Comparison of ENCODE assay signal across 8 cellular contexts in the genomic region with DNA sequence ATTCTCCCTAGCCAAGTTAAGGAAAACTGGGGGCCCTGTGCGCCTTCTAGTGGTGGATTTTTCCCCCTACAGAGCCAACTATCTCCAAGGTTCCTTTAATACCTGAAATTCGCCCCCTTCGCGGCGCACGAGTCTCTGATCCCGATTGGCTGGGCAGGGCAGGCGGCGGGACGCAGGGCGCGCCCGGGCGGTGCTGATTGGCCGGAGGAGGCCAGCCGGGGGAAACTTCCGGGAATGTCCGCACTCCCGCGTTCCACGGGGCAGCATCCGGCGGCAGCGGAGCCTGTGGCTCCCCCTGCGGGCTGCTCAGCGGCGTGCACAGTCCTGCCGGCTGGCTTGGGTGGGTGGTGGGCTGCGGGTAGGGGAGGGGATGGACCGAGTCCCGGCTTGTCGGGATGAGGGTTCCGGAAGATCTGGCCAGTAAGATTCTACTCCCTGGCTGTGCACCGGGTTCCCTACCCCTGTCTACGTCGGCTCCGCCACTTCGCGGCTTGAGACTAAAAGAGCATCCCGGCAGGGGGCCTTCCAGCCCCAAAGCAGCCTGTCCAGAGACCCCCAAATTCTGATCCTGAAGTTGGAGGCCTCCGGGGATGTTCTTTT. TPM values are rescaled to one million over a fixed set of nuclear protein-coding genes. Genes with fewer than 3 reads are reported as not detected.
A peak's percentile ranks its signal among the peaks of the same experiment; 100 is the strongest.
DNase-seq lines count a peak whose midpoint lies in the region; ATAC-seq, FAIRE-seq and TF ChIP-seq lines count a peak whose summit lies in the region.

A gene (plus strand): TSS at position 241 of the 600 bp plus-strand sequence. CDS start 515 bp downstream, outside the sequence.

- H4K8ac ChIP-seq in mesendoderm (ENCODE audit: low read depth, low read length): peak within 1 kb of the TSS; percentile 15

- CTCF ChIA-PET in Calu3 (lab: Charles Lee): interaction anchor here (0.6 kb wide), 1 partner anchor 264 kb away, joined by 3 read pairs; a partner anchor contains a TSS

- peak; percentile 80 for FAIRE-seq in HTR-8/SVneo (lab: Jason Lieb, UNC)

- TF ChIP-seq CTCF in Calu3 (IDR thresholded peaks at IDR 0.05; ENCODE audit: unreplicated experiment): peak; percentile 95

- DNase-seq in Calu3 (peak; percentile 99), HTR-8/SVneo (ENCODE audit: insufficient read length, low spot score) (peak; percentile 99), NT2/D1 (ENCODE audit: low read depth, low spot score) (peak; percentile 97), mesendoderm (peak; percentile 99)
- peak; percentile 76 for DNase-seq in activated CD8-positive, alpha-beta memory T cell treated with anti-CD3 and anti-CD28 coated beads, Interleukin-2, amount 50 U/mL, for 1 hour (ENCODE audit: extremely low read depth)
- DNase-seq in stimulated activated CD8-positive, alpha-beta memory T cell treated with anti-CD3 and anti-CD28 coated beads, Interleukin-15, amount 100 ng/mL, for 1 hour (ENCODE audit: low read depth): peak; percentile 75

- no peak within 1 kb of the TSS for H2BK120ac ChIP-seq in mesendoderm (ENCODE audit: low read depth, low read length)

- H3K36me3 Mint-ChIP-seq in Calu3 (ENCODE audit: insufficient read depth, unreplicated experiment): peaks cover 56% of the 10 kb centered on the region

- H3K27me3 ChIP-seq in NT2/D1 (ENCODE audit: insufficient read depth, insufficient read length) (no peaks in the 10 kb centered on the region), endocrine pancreas (ENCODE audit: control insufficient read depth, insufficient read depth, low read length) (no peaks in the 10 kb centered on the region), mesendoderm (ENCODE audit: insufficient read depth, low read length, poor library complexity) (no peaks in the 10 kb centered on the region)

- H3K4me1 ChIP-seq in NT2/D1 (ENCODE audit: insufficient read depth, insufficient read length): no peaks in the 10 kb centered on the region
- H3K4me1 ChIP-seq in endocrine pancreas (ENCODE audit: control insufficient read depth, insufficient read depth, low read length): peaks cover 4% of the 10 kb centered on the region
- H3K4me1 ChIP-seq in mesendoderm (ENCODE audit: control insufficient read depth, low read depth, low read length): no peaks in the 10 kb centered on the region

- no peak within 1 kb of the TSS for H2BK5ac ChIP-seq in mesendoderm (ENCODE audit: low read length)

- peak within 1 kb of the TSS; percentile 78 for H3K4me3 Mint-ChIP-seq in Calu3 (ENCODE audit: low read depth, unreplicated experiment)

- no CpG with 5 or more reads among the region's 41 CpGs for WGBS in mesendoderm (ENCODE audit: extremely low coverage, insufficient coverage, low lambda C conversion rate)

- peak within 1 kb of the TSS; percentile 74 for H4K5ac ChIP-seq in mesendoderm (ENCODE audit: low read length)

- intact Hi-C loops in Calu3 (cut with micrococcal nuclease; ENCODE audit: unreplicated experiment): loop anchor here (1.0 kb wide), 1 partner anchor 105 kb away; no protein-coding TSS in a partner anchor

- no TSS peak for BruUV-seq in Calu3 (replicated peaks; lab: Mats Ljungman, UMichigan)

- H2BK15ac ChIP-seq in mesendoderm (replicated peaks; ENCODE audit: low read depth): peak within 1 kb of the TSS; percentile 42

- H3K79me1 ChIP-seq in mesendoderm (ENCODE audit: low read length): no peaks in the 10 kb centered on the region

- H3K9me3 ChIP-seq in NT2/D1 (ENCODE audit: insufficient read depth, low read length): peaks cover 7% of the 10 kb centered on the region; the same call in 1 of the 2 replicates
- no peaks in the 10 kb centered on the region for H3K9me3 ChIP-seq in endocrine pancreas (ENCODE audit: control insufficient read depth, low read length)

- H3K4me3 ChIP-seq in NT2/D1 (ENCODE audit: insufficient read length, low read depth): peak within 1 kb of the TSS; percentile 58
- peak within 1 kb of the TSS; percentile 59 for H3K4me3 ChIP-seq in endocrine pancreas (ENCODE audit: control insufficient read depth, insufficient read depth, low read length)
- H3K4me3 ChIP-seq in mesendoderm (ENCODE audit: low read length): peak within 1 kb of the TSS; percentile 44

- H3K23ac ChIP-seq in mesendoderm (ENCODE audit: low read length): no peak within 1 kb of the TSS

- peak within 1 kb of the TSS; percentile 20 for H3K4me2 ChIP-seq in mesendoderm (ENCODE audit: low read length)

- H3K79me2 ChIP-seq in mesendoderm (ENCODE audit: control insufficient read depth, insufficient read depth, low read length): peaks cover 10% of the 10 kb centered on the region

- no peaks in the 10 kb centered on the region for H3K9me3 Mint-ChIP-seq in Calu3 (ENCODE audit: low read depth, unreplicated experiment)

- peak within 1 kb of the TSS; percentile 58 for H3K4ac ChIP-seq in mesendoderm (ENCODE audit: low read depth, low read length)

- peaks cover 9% of the 10 kb centered on the region for H3K36me3 ChIP-seq in NT2/D1 (ENCODE audit: insufficient read depth, insufficient read length, low read length)
- H3K36me3 ChIP-seq in endocrine pancreas (ENCODE audit: control insufficient read depth, insufficient read depth, low read length): no peaks in the 10 kb centered on the region
- H3K36me3 ChIP-seq in mesendoderm (ENCODE audit: control insufficient read depth, insufficient read depth, low read length): no peaks in the 10 kb centered on the region

- peak within 1 kb of the TSS; percentile 63 for H3K18ac ChIP-seq in mesendoderm (ENCODE audit: low read length)

- H3K27ac Mint-ChIP-seq in Calu3 (ENCODE audit: unreplicated experiment): peak within 1 kb of the TSS; percentile 73

- H2AK5ac ChIP-seq in mesendoderm (ENCODE audit: low read length): no peak within 1 kb of the TSS

- peak within 1 kb of the TSS; percentile 90 for H3K56ac ChIP-seq in mesendoderm (ENCODE audit: low read length)

- H3K9ac ChIP-seq in NT2/D1 (ENCODE audit: insufficient read length, low read depth) (peak within 1 kb of the TSS; percentile 75), endocrine pancreas (ENCODE audit: control insufficient read depth, insufficient read depth, low read length) (peak within 1 kb of the TSS; percentile 95), mesendoderm (ENCODE audit: low read length) (peak within 1 kb of the TSS; percentile 72)

- H3K4me1 Mint-ChIP-seq in Calu3 (ENCODE audit: low read depth, unreplicated experiment): peaks cover 17% of the 10 kb centered on the region

- H3K27me3 Mint-ChIP-seq in Calu3 (ENCODE audit: unreplicated experiment): no peaks in the 10 kb centered on the region

- H3K27ac ChIP-seq in mesendoderm (ENCODE audit: low read depth, low read length): peak within 1 kb of the TSS; percentile 25

- peak; percentile 51 for ATAC-seq in GM21367 (IDR thresholded peaks at IDR 0.05; ENCODE audit: unreplicated experiment)

RNA-seq across cellular contexts. Expression of the gene that starts here (rescaled TPM):
- 55.5 and 63.3 TPM in 2 replicates for total RNA-seq in Calu3 (2022)
- 22.9 TPM for polyA plus RNA-seq in mesendoderm (2013, experiment 1 of 2)
- polyA plus RNA-seq in mesendoderm (2013, experiment 2 of 2): 23.2 TPM

Comparison
In these comparisons a context has a peak if more than half of its experiments do, and no peak if none do; other contexts are left out.
1. Peak in every context shown above with its lines: DNase-seq, ATAC-seq, H3K4me3 ChIP-seq and H3K27ac ChIP-seq.